In genomic region chr3:48157215-48157840, GRCh38 we compare ENCODE assay signal across 1 cellular context.
TF ChIP-seq lines count a peak whose summit lies in the region.

No MANE protein-coding gene starts in this region.

TF ChIP-seq in HepG2, 621 proteins besides CTCF, POLR2A, EP300 and RAD21 (continued from another document):
- no peak for TF ChIP-seq LBX2 (CRISPR knock-in tag; IDR thresholded peaks at IDR 0.05; ENCODE audit: borderline replicate concordance)
